10 cellular contexts compared by ENCODE assay signal in genomic region chrX:125175991-125176390, GRCh38.
"Had no signal": no experiment of that assay in that cellular context is flagged by ENCODE, and none has a peak within 500 bp of the region (broad histone marks: within the 10 kb centered on the region; RNA-seq: fewer than 3 reads in every experiment).

No MANE protein-coding gene starts in this region.

- H3K4me3 ChIP-seq: GM23248, HAP-1, K562 had no signal

- H3K9ac ChIP-seq: GM23248 had no signal

- H2AFZ ChIP-seq: GM23248 had no signal

- DNase-seq: GM23248, HFFc6, IMR-90, KG1 had no signal

- H3K27ac ChIP-seq: GM23248 had no signal

- H3K4me3 Mint-ChIP-seq: HFFc6 had no signal

- H3K27ac Mint-ChIP-seq: HFFc6 had no signal

- ATAC-seq: HCT116, K562 had no signal

- FAIRE-seq: H1, H54, HTR-8/SVneo, K562 had no signal

- H3K36me3 ChIP-seq: HAP-1 had no signal

- H3K9me3 ChIP-seq: HAP-1 had no signal
